ENCODE assay signal across 11 cellular contexts in genomic region chr20:51128198-51128597, GRCh38.
DNase-seq lines count a peak whose midpoint lies in the region; ATAC-seq and TF ChIP-seq lines count a peak whose summit lies in the region.
"Had no signal": no experiment of that assay in that cellular context is flagged by ENCODE, and none has a peak within 500 bp of the region (broad histone marks: within the 10 kb centered on the region; RNA-seq: fewer than 3 reads in every experiment).

No MANE protein-coding gene starts in this region.

- CTCF ChIA-PET in AG04449 (lab: Yijun Ruan, JAX) = interaction anchor here (1.4 to 2.8 kb wide), 3 partner anchors 113 to 179 kb away, joined by 3 to 10 read pairs (median 4); no protein-coding TSS in a partner anchor
- CTCF ChIA-PET in PC-3 (lab: Charles Lee) = interaction anchor here (1.3 kb wide), 1 partner anchor 179 kb away, joined by 3 read pairs; no protein-coding TSS in a partner anchor

- no peaks in the 10 kb centered on the region for H3K9me2 ChIP-seq in PC-3 (replicated peaks; ENCODE audit: low read length)

- TF ChIP-seq CTCF in AG04449 (IDR thresholded peaks at IDR 0.05; ENCODE audit: insufficient read depth, low read length, missing control alignments) (no peak), GM13977 (IDR thresholded peaks at IDR 0.05; ENCODE audit: extremely low read depth, insufficient read depth, missing control alignments) (no peak), PC-3 (conservative IDR thresholded peaks at IDR 0.05; ENCODE audit: low read depth, low read length) (no peak), fibroblast of lung (conservative IDR thresholded peaks at IDR 0.05 in 1 of 2, IDR thresholded peaks at IDR 0.05 in 1 of 2; ENCODE audit: low read depth in 1 of 2, low read length in 2 of 2) (no peak)

- H3K27me3 ChIP-seq in PC-3 (ENCODE audit: low read length) (no peaks in the 10 kb centered on the region), fibroblast of lung (ENCODE audit: control insufficient read depth, insufficient read depth, low read length) (no peaks in the 10 kb centered on the region)

- DNase-seq in AG04449 (ENCODE audit: low read depth, low spot score) = peak; percentile 70
- peak; percentile 38 for DNase-seq in GM13977 (ENCODE audit: low spot score)
- DNase-seq in PC-3 = peak; percentile 95
- DNase-seq in fibroblast of lung (ENCODE audit: low read depth in 2 of 2) = peak; percentile 75 to 92
- DNase-seq in NCI-H748 treated with DMSO at 0.1 percent for 48 hours (lab: John Stamatoyannopoulos, UW) = no peak
- DNase-seq in head of caudate nucleus = no peak
- DNase-seq in activated CD4-positive, CD25-positive, alpha-beta regulatory T cell (lab: John Stamatoyannopoulos, UW) = no peak
- no peak for DNase-seq in NOMO-1 treated with dmso at 0.1 percent for 144 hours (lab: John Stamatoyannopoulos, UW; ENCODE audit: unreplicated experiment)
- DNase-seq: effector CD4-positive, alpha-beta T cell; NCI-H1694 had no signal

- H3K79me2 ChIP-seq in PC-3 (ENCODE audit: low read length) = no peaks in the 10 kb centered on the region
- no peaks in the 10 kb centered on the region for H3K79me2 ChIP-seq in fibroblast of lung (ENCODE audit: control insufficient read depth, insufficient read depth, low read length)
- H3K79me2 ChIP-seq: parathyroid adenoma had no signal

- H3K4me3 ChIP-seq in AG04449 (ENCODE audit: low read depth, low read length) (no peak overlapping the region), PC-3 (ENCODE audit: low read length) (no peak overlapping the region), fibroblast of lung (replicated peaks in 1 of 4; ENCODE audit: control extremely low read depth in 1 of 4, insufficient read depth in 1 of 4, low read depth in 3 of 4, low read length in 4 of 4) (no peak overlapping the region)

- H3K36me3 ChIP-seq in PC-3 (ENCODE audit: low read depth, low read length) (no peaks in the 10 kb centered on the region), fibroblast of lung (ENCODE audit: control insufficient read depth, insufficient read depth, low read length) (no peaks in the 10 kb centered on the region)

- H4K20me1 ChIP-seq in PC-3 (ENCODE audit: low read length) = no peaks in the 10 kb centered on the region
- H4K20me1 ChIP-seq in fibroblast of lung (ENCODE audit: control insufficient read depth, extremely low read depth, insufficient read depth, low read length) = no peaks in the 10 kb centered on the region

- intact Hi-C loops in PC-3 (cut with micrococcal nuclease) = loop anchor here (10.0 kb wide), 1 partner anchor 103 kb away; the partner anchor contains the start of gene KCNG1
- intact Hi-C loops in head of caudate nucleus (cut with DNase I) = no loop called here

- H3K9ac ChIP-seq in PC-3 (ENCODE audit: low read length) (no peak overlapping the region), fibroblast of lung (ENCODE audit: insufficient read depth, low read length) (no peak overlapping the region)
- H3K9ac ChIP-seq: parathyroid adenoma had no signal

- H3K4me2 ChIP-seq in PC-3 (ENCODE audit: low read length) (peak overlapping the region; percentile 36), fibroblast of lung (ENCODE audit: extremely low read depth, insufficient read depth, low read length) (no peak overlapping the region)

- in situ Hi-C loops in GM13977 (cut with MboI; ENCODE audit: low pct_unique_long_range_greater_than_20kb, low sequenced_read_pairs, unreplicated experiment) = no loop called here

- POLR2A ChIA-PET in AG04449 (lab: Yijun Ruan, JAX) (interaction anchor here (1.2 kb wide), 1 partner anchor 149 kb away, joined by 3 read pairs; no protein-coding TSS in a partner anchor), PC-3 (lab: Charles Lee; ENCODE audit: unreplicated experiment) (interaction anchor here (0.5 to 0.6 kb wide), 4 partner anchors 94 to 873 kb away, joined by 3 to 10 read pairs (median 4); no protein-coding TSS in a partner anchor)

- no peaks in the 10 kb centered on the region for H3F3A ChIP-seq in PC-3 (ENCODE audit: low read length, unreplicated experiment)

- H2AFZ ChIP-seq in PC-3 (ENCODE audit: low read length) = 0 out of 2 replicates have a peak overlapping the region, but pooled peaks have one; percentile 1
- H2AFZ ChIP-seq in fibroblast of lung (ENCODE audit: low read length) = no peak overlapping the region
- H2AFZ ChIP-seq: parathyroid adenoma had no signal

- ATAC-seq in PC-3 = peak; percentile 86

- H3K4me1 ChIP-seq in PC-3 (ENCODE audit: insufficient read depth, low read length) (peaks cover 45% of the 10 kb centered on the region), fibroblast of lung (ENCODE audit: control insufficient read depth, extremely low read depth, insufficient read depth, low read length) (peaks cover 2% of the 10 kb centered on the region)
- H3K4me1 ChIP-seq: parathyroid adenoma had no signal

- BruUV-seq in PC-3 (replicated peaks; lab: Mats Ljungman, UMichigan) = no TSS peak

- H3K9me3 ChIP-seq in PC-3 (ENCODE audit: low read length) (no peaks in the 10 kb centered on the region), fibroblast of lung (ENCODE audit: control insufficient read depth, insufficient read depth, low read depth, low read length) (no peaks in the 10 kb centered on the region)

- H3K27ac ChIP-seq in PC-3 (ENCODE audit: low read length) = peak overlapping the region; percentile 40
- H3K27ac ChIP-seq in fibroblast of lung (ENCODE audit: insufficient read depth, low read length) = no peak overlapping the region
- H3K27ac ChIP-seq: parathyroid adenoma had no signal

Comparison
In these comparisons a context has a peak if more than half of its experiments do, and no peak if none do; other contexts are left out.
1. DNase-seq: peak in AG04449 (single experiment), GM13977 (single experiment), PC-3 (single experiment) and fibroblast of lung (2 of 2); none in NCI-H748 treated with DMSO at 0.1 percent for 48 hours (single experiment), head of caudate nucleus (0 of 42), activated CD4-positive, CD25-positive, alpha-beta regulatory T cell (0 of 4) and NOMO-1 treated with dmso at 0.1 percent for 144 hours (single experiment).